ENCODE assay signal across 8 cellular contexts in the genomic region with DNA sequence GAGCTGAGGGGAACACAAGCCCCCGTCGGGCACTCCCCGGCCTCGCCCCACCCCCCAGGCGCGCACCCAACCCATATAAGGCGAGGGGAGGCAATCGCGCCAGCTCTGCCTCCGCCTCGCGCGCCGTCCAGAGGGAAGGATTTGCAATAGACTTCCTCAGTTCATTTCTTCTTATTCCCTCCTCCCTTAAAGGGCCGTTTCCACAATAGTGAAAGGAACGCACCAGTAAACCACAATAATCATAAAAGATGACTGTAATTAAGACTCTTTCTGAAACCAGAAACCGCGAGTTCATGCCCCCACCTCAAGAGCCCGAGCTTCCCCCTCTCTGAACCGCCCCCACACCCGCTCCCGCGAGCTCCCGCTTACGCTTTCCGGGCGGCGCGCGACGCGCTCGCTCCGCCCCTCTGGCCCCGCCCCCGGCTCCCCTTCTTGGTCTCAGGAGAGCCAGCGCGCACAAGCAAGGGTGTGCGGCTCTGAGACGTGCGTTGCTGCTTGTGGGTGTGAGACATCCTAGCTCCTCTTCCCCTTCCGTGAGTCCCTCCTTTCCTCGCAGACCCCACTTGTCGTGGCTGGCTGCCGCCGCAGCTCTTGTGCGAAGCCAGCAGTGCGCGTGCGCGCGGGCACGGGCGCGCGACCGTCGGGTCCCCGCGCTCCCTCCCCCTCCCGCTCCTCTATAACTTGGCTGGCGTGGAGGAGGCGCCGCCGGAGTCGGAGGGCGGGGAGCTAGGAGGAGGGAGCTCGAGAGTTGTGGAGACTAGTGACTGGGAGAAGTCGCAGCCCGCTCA. TPM values are rescaled to one million over a fixed set of nuclear protein-coding genes. Genes with fewer than 3 reads are reported as not detected.
A peak's percentile ranks its signal among the peaks of the same experiment; 100 is the strongest.
DNase-seq lines count a peak whose midpoint lies in the region; ATAC-seq and TF ChIP-seq lines count a peak whose summit lies in the region.

A gene with protein sequence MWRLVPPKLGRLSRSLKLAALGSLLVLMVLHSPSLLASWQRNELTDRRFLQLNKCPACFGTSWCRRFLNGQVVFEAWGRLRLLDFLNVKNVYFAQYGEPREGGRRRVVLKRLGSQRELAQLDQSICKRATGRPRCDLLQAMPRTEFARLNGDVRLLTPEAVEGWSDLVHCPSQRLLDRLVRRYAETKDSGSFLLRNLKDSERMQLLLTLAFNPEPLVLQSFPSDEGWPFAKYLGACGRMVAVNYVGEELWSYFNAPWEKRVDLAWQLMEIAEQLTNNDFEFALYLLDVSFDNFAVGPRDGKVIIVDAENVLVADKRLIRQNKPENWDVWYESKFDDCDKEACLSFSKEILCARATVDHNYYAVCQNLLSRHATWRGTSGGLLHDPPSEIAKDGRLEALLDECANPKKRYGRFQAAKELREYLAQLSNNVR (plus strand): TSS at position 457 of the 788 bp plus-strand sequence. CDS start 510 bp downstream, outside the sequence.

- H3K9me2 ChIP-seq in PC-3 (replicated peaks; ENCODE audit: low read length): no peaks in the 10 kb centered on the region

- H3K4me1 ChIP-seq in PC-3 (ENCODE audit: insufficient read depth, low read length) (peaks cover 22% of the 10 kb centered on the region), mucosa of descending colon (ENCODE audit: low read depth) (peaks cover 10% of the 10 kb centered on the region)

- peaks cover 14% of the 10 kb centered on the region; the same call in 1 of the 2 replicates for H4K20me1 ChIP-seq in PC-3 (ENCODE audit: low read length)

- POLR2A ChIA-PET in PC-3 (lab: Charles Lee; ENCODE audit: unreplicated experiment): interaction anchor here (0.6 to 1.1 kb wide), 6 partner anchors 75 to 1839 kb away, joined by 3 to 7 read pairs (median 4); no protein-coding TSS in a partner anchor

- H3K4me2 ChIP-seq in PC-3 (ENCODE audit: low read length): peak within 1 kb of the TSS; percentile 98

- ATAC-seq in GM21717 (IDR thresholded peaks at IDR 0.05; ENCODE audit: unreplicated experiment): peak; percentile 60
- peak; percentile 59 for ATAC-seq in PC-3
- ATAC-seq in mucosa of descending colon: peak; percentile 87

- CTCF ChIA-PET in PC-3 (lab: Charles Lee): interaction anchor here (0.6 to 1.3 kb wide), 4 partner anchors 146 to 1805 kb away, joined by 3 read pairs; no protein-coding TSS in a partner anchor

- peaks cover 44% of the 10 kb centered on the region for H3K79me2 ChIP-seq in PC-3 (ENCODE audit: low read length)

- TF ChIP-seq CTCF in PC-3 (conservative IDR thresholded peaks at IDR 0.05; ENCODE audit: low read depth, low read length) (no peak), mucosa of descending colon (IDR thresholded peaks at IDR 0.05) (no peak)

- DNase-seq in DMS153 treated with DMSO at 0.1 percent for 48 hours (lab: John Stamatoyannopoulos, UW; ENCODE audit: unreplicated experiment) (peak; percentile 94), PC-3 (peak; percentile 84), activated T-cell treated with anti-CD3 and anti-CD28 coated beads for 48 hours (ENCODE audit: low read depth) (peak; percentile 94), epithelial cell of prostate (ENCODE audit: low read depth, low spot score) (peak; percentile 81), mucosa of descending colon (peak; percentile 97)
- peak; percentile 92 for DNase-seq in Jurkat, Clone E6-1 (ENCODE audit: low read depth, low spot score)
- DNase-seq in stimulated activated CD8-positive, alpha-beta memory T cell treated with anti-CD3 and anti-CD28 coated beads, Interleukin-4, amount 100 ng/mL, for 1 hour (ENCODE audit: low read depth in 2 of 2, low spot score in 1 of 2): peak; percentile 82 to 85

- intact Hi-C loops in PC-3 (cut with micrococcal nuclease) (loop anchor here (1.0 to 10.0 kb wide), 7 partner anchors 15 to 583 kb away; no protein-coding TSS in a partner anchor), mucosa of descending colon (cut with DNase I, micrococcal nuclease) (no loop called here)

- H3K9me3 ChIP-seq in PC-3 (ENCODE audit: low read length) (no peaks in the 10 kb centered on the region), mucosa of descending colon (no peaks in the 10 kb centered on the region)

- no TSS peak for BruUV-seq in PC-3 (replicated peaks; lab: Mats Ljungman, UMichigan)

- peak within 1 kb of the TSS; percentile 99 for H2AFZ ChIP-seq in PC-3 (ENCODE audit: low read length)

- H3F3A ChIP-seq in PC-3 (ENCODE audit: low read length, unreplicated experiment): no peaks in the 10 kb centered on the region

- H3K27ac ChIP-seq in PC-3 (ENCODE audit: low read length) (peak within 1 kb of the TSS; percentile 88), epithelial cell of prostate (peak within 1 kb of the TSS; percentile 93)

- H3K9ac ChIP-seq in PC-3 (ENCODE audit: low read length): peak within 1 kb of the TSS; percentile 88

- H3K4me3 ChIP-seq in Jurkat, Clone E6-1 (ENCODE audit: low read length): peak within 1 kb of the TSS; percentile 85
- peak within 1 kb of the TSS; percentile 99 for H3K4me3 ChIP-seq in PC-3 (ENCODE audit: low read length)
- H3K4me3 ChIP-seq in mucosa of descending colon: peak within 1 kb of the TSS; percentile 52

- H3K36me3 ChIP-seq in PC-3 (ENCODE audit: low read depth, low read length) (no peaks in the 10 kb centered on the region), mucosa of descending colon (ENCODE audit: low read depth) (no peaks in the 10 kb centered on the region)

- H3K27me3 ChIP-seq in PC-3 (ENCODE audit: low read length): no peaks in the 10 kb centered on the region

RNA-seq across cellular contexts. Expression of the gene that starts here (rescaled TPM):
- polyA plus RNA-seq in Jurkat, Clone E6-1 (2012; ENCODE audit: insufficient read depth, insufficient read length): 8.0 TPM
- 28.5 and 31.3 TPM in 2 replicates for total RNA-seq in PC-3 (2014; rRNA removed)
- total RNA-seq in mucosa of descending colon: 10 to 100 TPM; 14.2 to 30.1 (median 14.7) TPM

Comparison
In these comparisons a context has a peak if more than half of its experiments do, and no peak if none do; other contexts are left out.
1. Peak in every context shown above with its lines: DNase-seq, ATAC-seq, H3K4me3 ChIP-seq and H3K27ac ChIP-seq.